8 cellular contexts compared by ENCODE assay signal in genomic region chr15:57213783-57214366, GRCh38.
DNase-seq lines count a peak whose midpoint lies in the region; ATAC-seq and TF ChIP-seq lines count a peak whose summit lies in the region.

No MANE protein-coding gene starts in this region.

- no peak for TF ChIP-seq EP300 in upper lobe of left lung (IDR thresholded peaks at IDR 0.05)

- H3K4me3 ChIP-seq in upper lobe of left lung = no peak overlapping the region

- DNase-seq in NCI-H345 (lab: John Stamatoyannopoulos, UW) (peak; percentile 54), NCI-H345 treated with DMSO at 0.1 percent for 48 hours (lab: John Stamatoyannopoulos, UW; ENCODE audit: unreplicated experiment) (no peak), NCI-H1105 treated with DMSO at 0.1 percent for 48 hours (lab: John Stamatoyannopoulos, UW) (peak; percentile 96), amniotic epithelial cell (ENCODE audit: low read depth) (peak; percentile 53), inferior parietal cortex (ENCODE audit: extremely low spot score) (peak; percentile 79), upper lobe of left lung (no peak)
- no peak for DNase-seq in stimulated activated CD4-positive, alpha-beta T cell treated with anti-CD3 and anti-CD28 coated beads, Interleukin-1b, Interleukin-23, amount 100 ng/mL, for 48 hours

- peak in 5 of 6 experiments; percentile 20 to 57 (median 44) for TF ChIP-seq CTCF in upper lobe of left lung (IDR thresholded peaks at IDR 0.05)

- WGBS in upper lobe of left lung, 2 donors = 36 to 43% methylated on average over 6 of the region's 6 CpGs

- H3K4me1 ChIP-seq in upper lobe of left lung = peaks cover 3 to 22% (median 12%) of the 10 kb centered on the region in 4 donors

- no peaks in the 10 kb centered on the region for H3K36me3 ChIP-seq in upper lobe of left lung

- no peak overlapping the region for H3K27ac ChIP-seq in upper lobe of left lung

- no peak for TF ChIP-seq POLR2A in upper lobe of left lung (IDR thresholded peaks at IDR 0.05)

- no peaks in the 10 kb centered on the region for H3K9me3 ChIP-seq in upper lobe of left lung

- ATAC-seq in upper lobe of left lung (ENCODE audit: low FRiP score in 2 of 2) (peak in 1 of 2 donors; percentile 75), GM21526 (IDR thresholded peaks at IDR 0.05; ENCODE audit: low FRiP score, unreplicated experiment) (no peak)

- no peaks in the 10 kb centered on the region for H3K27me3 ChIP-seq in upper lobe of left lung

Comparison
In these comparisons a context has a peak if more than half of its experiments do, and no peak if none do; other contexts are left out.
1. DNase-seq: peak in NCI-H345 (single experiment), NCI-H1105 treated with DMSO at 0.1 percent for 48 hours (single experiment), amniotic epithelial cell (single experiment) and inferior parietal cortex (single experiment); none in NCI-H345 treated with DMSO at 0.1 percent for 48 hours (single experiment), upper lobe of left lung (0 of 2) and stimulated activated CD4-positive, alpha-beta T cell treated with anti-CD3 and anti-CD28 coated beads, Interleukin-1b, Interleukin-23, amount 100 ng/mL, for 48 hours (single experiment).